In genomic region chr1:89022167-89022959, GRCh38 we compare ENCODE assay signal across 8 cellular contexts. TPM values are rescaled to one million over a fixed set of nuclear protein-coding genes. Genes with fewer than 3 reads are reported as not detected.
DNase-seq lines count a peak whose midpoint lies in the region; ATAC-seq and TF ChIP-seq lines count a peak whose summit lies in the region.

A gene with protein sequence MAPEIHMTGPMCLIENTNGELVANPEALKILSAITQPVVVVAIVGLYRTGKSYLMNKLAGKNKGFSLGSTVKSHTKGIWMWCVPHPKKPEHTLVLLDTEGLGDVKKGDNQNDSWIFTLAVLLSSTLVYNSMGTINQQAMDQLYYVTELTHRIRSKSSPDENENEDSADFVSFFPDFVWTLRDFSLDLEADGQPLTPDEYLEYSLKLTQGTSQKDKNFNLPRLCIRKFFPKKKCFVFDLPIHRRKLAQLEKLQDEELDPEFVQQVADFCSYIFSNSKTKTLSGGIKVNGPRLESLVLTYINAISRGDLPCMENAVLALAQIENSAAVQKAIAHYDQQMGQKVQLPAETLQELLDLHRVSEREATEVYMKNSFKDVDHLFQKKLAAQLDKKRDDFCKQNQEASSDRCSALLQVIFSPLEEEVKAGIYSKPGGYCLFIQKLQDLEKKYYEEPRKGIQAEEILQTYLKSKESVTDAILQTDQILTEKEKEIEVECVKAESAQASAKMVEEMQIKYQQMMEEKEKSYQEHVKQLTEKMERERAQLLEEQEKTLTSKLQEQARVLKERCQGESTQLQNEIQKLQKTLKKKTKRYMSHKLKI (minus strand): TSS chr1:89022866. CDS start chr1:89020721, 2,145 bp downstream.

- peaks cover 12% of the 10 kb centered on the region for H3K79me2 ChIP-seq in hepatocyte

- ATAC-seq in GM18499 (IDR thresholded peaks at IDR 0.05; ENCODE audit: insufficient read depth, unreplicated experiment) (peak; percentile 83), HG02943 (IDR thresholded peaks at IDR 0.05; ENCODE audit: low read depth, unreplicated experiment) (peak; percentile 76)

- intact Hi-C loops in ascending aorta (cut with DNase I) = loop anchor here (2.0 to 5.0 kb wide), 2 partner anchors 42 to 130 kb away; partner anchors contain the start of genes GBP1 and GTF2B
- intact Hi-C loops in spleen (cut with DNase I; ENCODE audit: low total_unique reads) = no loop called here

- no peak for TF ChIP-seq POLR2A in spleen (IDR thresholded peaks at IDR 0.05)

- H3K9me2 ChIP-seq in hepatocyte (replicated peaks; ENCODE audit: insufficient read depth) = no peaks in the 10 kb centered on the region

- H3K9me3 ChIP-seq in ascending aorta (no peaks in the 10 kb centered on the region), hepatocyte (ENCODE audit: low read depth) (no peaks in the 10 kb centered on the region), spleen (peaks cover 0 to 9% (median 0%) of the 10 kb centered on the region in 8 donors)

- H3K4me1 ChIP-seq in ascending aorta = peaks cover 0 to 10% of the 10 kb centered on the region in 2 donors
- no peaks in the 10 kb centered on the region for H3K4me1 ChIP-seq in hepatocyte (ENCODE audit: insufficient read depth)
- H3K4me1 ChIP-seq in spleen = peaks cover 10 to 60% (median 31%) of the 10 kb centered on the region in 6 donors

- WGBS in hepatocyte (ENCODE audit: low lambda C conversion rate, missing lambda C conversion rate) = 46% methylated on average over 5 of the region's 5 CpGs
- WGBS in spleen, 5 donors = 1 to 6% (median 4%) methylated on average over 5 of the region's 5 CpGs

- H3K4me3 ChIP-seq in ascending aorta (peak within 1 kb of the TSS; percentile 56 to 68), hepatocyte (peak within 1 kb of the TSS; percentile 17), spleen (peak within 1 kb of the TSS; percentile 53 to 76 (median 57))

- H3K27ac ChIP-seq in 22Rv1 = peak within 1 kb of the TSS; percentile 22; the same call in 1 of the 2 replicates
- peak within 1 kb of the TSS; percentile 82 to 83 for H3K27ac ChIP-seq in ascending aorta
- peak within 1 kb of the TSS; percentile 86 for H3K27ac ChIP-seq in hepatocyte
- peak within 1 kb of the TSS; percentile 77 to 92 (median 88) for H3K27ac ChIP-seq in spleen

- H3K36me3 ChIP-seq in ascending aorta (peaks cover 0 to 11% of the 10 kb centered on the region in 2 donors), hepatocyte (replicated peaks; ENCODE audit: insufficient read depth, low read depth) (no peaks in the 10 kb centered on the region), spleen (peaks cover 0 to 32% (median 21%) of the 10 kb centered on the region in 6 donors)

- peak within 1 kb of the TSS; percentile 13 for H2AFZ ChIP-seq in hepatocyte

- H4K20me1 ChIP-seq in hepatocyte (ENCODE audit: insufficient read depth, poor library complexity, severe bottlenecking) = no peaks in the 10 kb centered on the region

- DNase-seq in NCI-H460 (ENCODE audit: extremely low read depth, low read depth) (peak; percentile 8), ascending aorta (ENCODE audit: low spot score in 2 of 2) (no peak), hepatocyte (ENCODE audit: low spot score) (peak; percentile 44), spleen (no peak), NCI-H1694 (lab: John Stamatoyannopoulos, UW) (no peak)

- TF ChIP-seq CTCF in 22Rv1 (IDR thresholded peaks at IDR 0.05) = no peak
- no peak for TF ChIP-seq CTCF in ascending aorta (IDR thresholded peaks at IDR 0.05)
- no peak for TF ChIP-seq CTCF in hepatocyte (IDR thresholded peaks at IDR 0.05; ENCODE audit: poor library complexity)
- no peak for TF ChIP-seq CTCF in spleen (IDR thresholded peaks at IDR 0.05 in 8 of 11, conservative IDR thresholded peaks at IDR 0.05 in 3 of 11)

- no peaks in the 10 kb centered on the region for H3K27me3 ChIP-seq in ascending aorta
- no peaks in the 10 kb centered on the region for H3K27me3 ChIP-seq in hepatocyte
- H3K27me3 ChIP-seq in spleen (replicated peaks in 1 of 7) = no peaks in the 10 kb centered on the region

- H3K4me2 ChIP-seq in hepatocyte = peak within 1 kb of the TSS; percentile 73

RNA-seq across cellular contexts. Expression of the gene that starts here (rescaled TPM):
- 0.55 and 1.7 TPM in 2 replicates for total RNA-seq in NCI-H460 (2014; rRNA removed; shearing (Covaris generic))
- polyA plus RNA-seq in NCI-H460 (2014; cell fraction: nucleus; rRNA removed) = 2.2 and 3.5 TPM in 2 replicates
- total RNA-seq in ascending aorta (28.5 TPM), hepatocyte (10.8 and 12.0 TPM in 2 replicates), spleen (10 to 100 TPM; 22.4 to 54.7 (median 30.9) TPM)
- polyA plus RNA-seq in hepatocyte (5.4 and 5.5 TPM in 2 replicates), spleen (10 to 100 TPM in 1 of 3 donors, 1 to 10 TPM in 2; 7.3 to 11.9 (median 7.7) TPM)

Comparison
In these comparisons a context has a peak if more than half of its experiments do, and no peak if none do; other contexts are left out.
1. H3K27ac ChIP-seq: peak in every context shown above with its lines; median percentile 88 in spleen; 86 in hepatocyte; 82 in ascending aorta; 22 in 22Rv1.
2. DNase-seq: peak in NCI-H460 (single experiment) and hepatocyte (single experiment); none in ascending aorta (0 of 2), spleen (single experiment) and NCI-H1694 (single experiment).
3. Peak in every context shown above with its lines, with median percentiles within 50 percentile points of each other: H3K4me3 ChIP-seq.